Comparison of ENCODE assay signal across 9 cellular contexts in genomic region chr1:174965006-174965971, GRCh38. TPM values are rescaled to one million over a fixed set of nuclear protein-coding genes. Genes with fewer than 3 reads are reported as not detected.
DNase-seq lines count a peak whose midpoint lies in the region; ATAC-seq, FAIRE-seq and TF ChIP-seq lines count a peak whose summit lies in the region.
"Had no signal": no experiment of that assay in that cellular context is flagged by ENCODE, and none has a peak within 500 bp of the region (broad histone marks: within the 10 kb centered on the region; RNA-seq: fewer than 3 reads in every experiment).

No MANE protein-coding gene starts in this region.

- H3K9me3 ChIP-seq in heart right ventricle (no peaks in the 10 kb centered on the region), small intestine (ENCODE audit: control insufficient read depth, low read depth) (no peaks in the 10 kb centered on the region)
- H3K9me3 ChIP-seq: A549 had no signal

- H3K36me3 ChIP-seq in heart right ventricle (peaks cover 0 to 13% (median 0%) of the 10 kb centered on the region in 9 donors), small intestine (ENCODE audit: control insufficient read depth in 2 of 2, insufficient read depth in 2 of 2, low read length in 2 of 2) (peaks cover 0 to 2% of the 10 kb centered on the region in 2 donors)

- peak; percentile 9 for DNase-seq in DMS53 (lab: John Stamatoyannopoulos, UW)
- DNase-seq in DMS53 treated with DMSO at 0.1 percent for 48 hours (lab: John Stamatoyannopoulos, UW; ENCODE audit: unreplicated experiment) = no peak
- DNase-seq in activated T-cell treated with anti-CD3 and anti-CD28 coated beads, Interleukin-2, amount 50 U/mL, for 24 hours = peak; percentile 37
- no peak for DNase-seq in heart right ventricle
- no peak for DNase-seq in small intestine
- no peak for DNase-seq in stimulated activated CD4-positive, alpha-beta T cell treated with anti-CD3 and anti-CD28 coated beads, Interleukin-12 subunit alpha, Interleukin-12 subunit beta, amount 100 ng/mL, for 4 hours

- no peaks in the 10 kb centered on the region for H3K27me3 Mint-ChIP-seq in activated T-cell treated with anti-CD3 and anti-CD28 coated beads, Interleukin-2, amount 50 U/mL, for 24 hours

- peak in 6 of 8 donors; percentile 48 to 66 (median 61) for ATAC-seq in heart right ventricle
- ATAC-seq in HG03095 (IDR thresholded peaks at IDR 0.05; ENCODE audit: unreplicated experiment) = no peak
- ATAC-seq in HG02938 (IDR thresholded peaks at IDR 0.05; ENCODE audit: unreplicated experiment) = no peak

- no peaks in the 10 kb centered on the region for H3K9me3 Mint-ChIP-seq in activated T-cell treated with anti-CD3 and anti-CD28 coated beads, Interleukin-2, amount 50 U/mL, for 24 hours

- no peak for FAIRE-seq in small intestine (lab: Jason Lieb, UNC)
- FAIRE-seq: A549 had no signal

- H3K27ac ChIP-seq in heart right ventricle (peak overlapping the region in 9 of 10 donors; percentile 1 to 89 (median 62)), small intestine (ENCODE audit: low read depth in 1 of 2, low read length in 1 of 2) (peak overlapping the region; percentile 66 to 92)
- H3K27ac ChIP-seq: A549 had no signal

- H3K4me1 ChIP-seq in heart right ventricle (peaks cover 0 to 69% (median 35%) of the 10 kb centered on the region in 9 donors), small intestine (ENCODE audit: control insufficient read depth in 2 of 2, insufficient read depth in 1 of 2, low read depth in 1 of 2, low read length in 1 of 2) (peaks cover 9 to 12% of the 10 kb centered on the region in 2 donors)

- no peak for TF ChIP-seq CTCF in heart right ventricle (IDR thresholded peaks at IDR 0.05)

- H3K4me3 ChIP-seq in heart right ventricle (peak overlapping the region in 7 of 10 donors; percentile 13 to 37 (median 23)), small intestine (ENCODE audit: low read depth in 1 of 2, low read length in 2 of 2) (peak overlapping the region in 1 of 2 donors; percentile 8)
- H3K4me3 ChIP-seq: A549 had no signal

- peak overlapping the region; percentile 90 for H3K27ac Mint-ChIP-seq in activated T-cell treated with anti-CD3 and anti-CD28 coated beads, Interleukin-2, amount 50 U/mL, for 24 hours

- H3K27me3 ChIP-seq in heart right ventricle (no peaks in the 10 kb centered on the region), small intestine (ENCODE audit: control insufficient read depth in 2 of 2, insufficient read depth in 2 of 2, low read length in 2 of 2) (no peaks in the 10 kb centered on the region)

- peaks cover 68% of the 10 kb centered on the region for H3K4me1 Mint-ChIP-seq in activated T-cell treated with anti-CD3 and anti-CD28 coated beads, Interleukin-2, amount 50 U/mL, for 24 hours (ENCODE audit: low read depth)

- WGBS in heart right ventricle, 2 donors = 51 to 54% methylated on average over 4 of the region's 4 CpGs
- 38 to 53% (median 40%) methylated on average over 4 of the region's 4 CpGs for WGBS in small intestine, 3 donors

- peaks cover 5% of the 10 kb centered on the region for H3K36me3 Mint-ChIP-seq in activated T-cell treated with anti-CD3 and anti-CD28 coated beads, Interleukin-2, amount 50 U/mL, for 24 hours (ENCODE audit: low read depth)

- peak overlapping the region; percentile 53 for H3K4me3 Mint-ChIP-seq in activated T-cell treated with anti-CD3 and anti-CD28 coated beads, Interleukin-2, amount 50 U/mL, for 24 hours

- intact Hi-C loops in heart right ventricle (cut with DNase I) = no loop called here

RNA-seq across cellular contexts. Expression of gene CACYBP, which starts 34.5 kb away (rescaled TPM):
- 10 to 100 TPM; 43.9 to 88.3 (median 53.1) TPM for total RNA-seq in heart right ventricle
- polyA plus RNA-seq in heart right ventricle = 100 to 1,000 TPM in 1 of 2 donors, 10 to 100 TPM in 1; 20.2 to 106 TPM
- polyA plus RNA-seq in small intestine = 10 to 100 TPM; 42.4 to 99.8 (median 47.4) TPM

RNA-seq across cellular contexts. Expression of gene MRPS14, which starts 57.9 kb away (rescaled TPM):
- total RNA-seq in heart right ventricle = 10 to 100 TPM; 20.2 to 31.5 (median 25.7) TPM
- polyA plus RNA-seq in heart right ventricle (10 to 100 TPM in 1 of 2 donors, 1 to 10 TPM in 1; 8.9 to 26.8 TPM), small intestine (10 to 100 TPM; 18.1 to 34.7 (median 19.9) TPM)

Comparison
In these comparisons a context has a peak if more than half of its experiments do, and no peak if none do; other contexts are left out.
1. DNase-seq: peak in DMS53 (single experiment) and activated T-cell treated with anti-CD3 and anti-CD28 coated beads, Interleukin-2, amount 50 U/mL, for 24 hours (single experiment); none in DMS53 treated with DMSO at 0.1 percent for 48 hours (single experiment), heart right ventricle (0 of 2), small intestine (single experiment) and stimulated activated CD4-positive, alpha-beta T cell treated with anti-CD3 and anti-CD28 coated beads, Interleukin-12 subunit alpha, Interleukin-12 subunit beta, amount 100 ng/mL, for 4 hours (single experiment).
2. ATAC-seq: peak in heart right ventricle (6 of 8); none in HG03095 (single experiment) and HG02938 (single experiment).